Comparison of ENCODE assay signal across 1 cellular context in the genomic region with DNA sequence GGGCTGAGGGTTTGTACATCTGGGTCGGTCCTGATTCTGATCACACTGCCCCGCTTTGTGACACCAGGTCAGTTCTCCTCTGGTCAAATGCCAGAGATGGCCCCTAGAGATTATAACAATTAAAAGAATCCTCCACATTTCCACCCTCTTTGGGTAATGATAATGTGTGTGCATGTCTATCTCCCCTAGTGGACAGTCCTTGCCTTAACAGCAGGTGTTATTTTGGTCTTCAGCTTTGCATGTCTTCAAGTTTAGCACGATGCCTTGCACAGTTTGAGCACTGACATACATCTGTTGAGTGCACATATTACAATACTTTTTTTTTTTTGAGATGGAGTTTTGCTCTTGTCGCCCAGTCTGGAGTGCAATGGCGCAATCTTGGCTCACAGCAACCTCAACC.
TF ChIP-seq lines count a peak whose summit lies in the region.

No MANE protein-coding gene starts in this region.

TF ChIP-seq in IMR-90, 13 proteins besides CTCF, POLR2A, EP300 and RAD21 (continued from another document):
- TF ChIP-seq, protein P1, sequence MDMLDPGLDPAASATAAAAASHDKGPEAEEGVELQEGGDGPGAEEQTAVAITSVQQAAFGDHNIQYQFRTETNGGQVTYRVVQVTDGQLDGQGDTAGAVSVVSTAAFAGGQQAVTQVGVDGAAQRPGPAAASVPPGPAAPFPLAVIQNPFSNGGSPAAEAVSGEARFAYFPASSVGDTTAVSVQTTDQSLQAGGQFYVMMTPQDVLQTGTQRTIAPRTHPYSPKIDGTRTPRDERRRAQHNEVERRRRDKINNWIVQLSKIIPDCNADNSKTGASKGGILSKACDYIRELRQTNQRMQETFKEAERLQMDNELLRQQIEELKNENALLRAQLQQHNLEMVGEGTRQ (IDR thresholded peaks at IDR 0.05; ENCODE audit: low read depth, low read length), result no peak
- TF ChIP-seq MAFK (IDR thresholded peaks at IDR 0.05; ENCODE audit: low read depth, low read length) (no peak), RFX5 (IDR thresholded peaks at IDR 0.05; ENCODE audit: low read depth, low read length) (no peak), NFE2L2 (IDR thresholded peaks at IDR 0.05; ENCODE audit: low read depth, low read length) (no peak), RCOR1 (IDR thresholded peaks at IDR 0.05; ENCODE audit: insufficient replicate concordance, low read length) (no peak), FOS (IDR thresholded peaks at IDR 0.05; ENCODE audit: low read depth, low read length) (no peak), MXI1 (IDR thresholded peaks at IDR 0.05; ENCODE audit: borderline replicate concordance, low read depth, low read length) (no peak), SMC3 (IDR thresholded peaks at IDR 0.05; ENCODE audit: low read depth, low read length) (no peak), CEBPB (IDR thresholded peaks at IDR 0.05; ENCODE audit: low read depth, low read length) (no peak), MAZ (IDR thresholded peaks at IDR 0.05; ENCODE audit: borderline replicate concordance, low read depth, low read length) (no peak), CHD1 (IDR thresholded peaks at IDR 0.05; ENCODE audit: low read depth, low read length) (no peak)
- TF ChIP-seq, protein P2, sequence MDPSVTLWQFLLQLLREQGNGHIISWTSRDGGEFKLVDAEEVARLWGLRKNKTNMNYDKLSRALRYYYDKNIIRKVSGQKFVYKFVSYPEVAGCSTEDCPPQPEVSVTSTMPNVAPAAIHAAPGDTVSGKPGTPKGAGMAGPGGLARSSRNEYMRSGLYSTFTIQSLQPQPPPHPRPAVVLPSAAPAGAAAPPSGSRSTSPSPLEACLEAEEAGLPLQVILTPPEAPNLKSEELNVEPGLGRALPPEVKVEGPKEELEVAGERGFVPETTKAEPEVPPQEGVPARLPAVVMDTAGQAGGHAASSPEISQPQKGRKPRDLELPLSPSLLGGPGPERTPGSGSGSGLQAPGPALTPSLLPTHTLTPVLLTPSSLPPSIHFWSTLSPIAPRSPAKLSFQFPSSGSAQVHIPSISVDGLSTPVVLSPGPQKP (IDR thresholded peaks at IDR 0.05; ENCODE audit: borderline replicate concordance, low read depth, low read length), result no peak
TF ChIP-seq in IMR-90: peak in this region for 0.
